Comparison of ENCODE assay signal across 8 cellular contexts in the genomic region with DNA sequence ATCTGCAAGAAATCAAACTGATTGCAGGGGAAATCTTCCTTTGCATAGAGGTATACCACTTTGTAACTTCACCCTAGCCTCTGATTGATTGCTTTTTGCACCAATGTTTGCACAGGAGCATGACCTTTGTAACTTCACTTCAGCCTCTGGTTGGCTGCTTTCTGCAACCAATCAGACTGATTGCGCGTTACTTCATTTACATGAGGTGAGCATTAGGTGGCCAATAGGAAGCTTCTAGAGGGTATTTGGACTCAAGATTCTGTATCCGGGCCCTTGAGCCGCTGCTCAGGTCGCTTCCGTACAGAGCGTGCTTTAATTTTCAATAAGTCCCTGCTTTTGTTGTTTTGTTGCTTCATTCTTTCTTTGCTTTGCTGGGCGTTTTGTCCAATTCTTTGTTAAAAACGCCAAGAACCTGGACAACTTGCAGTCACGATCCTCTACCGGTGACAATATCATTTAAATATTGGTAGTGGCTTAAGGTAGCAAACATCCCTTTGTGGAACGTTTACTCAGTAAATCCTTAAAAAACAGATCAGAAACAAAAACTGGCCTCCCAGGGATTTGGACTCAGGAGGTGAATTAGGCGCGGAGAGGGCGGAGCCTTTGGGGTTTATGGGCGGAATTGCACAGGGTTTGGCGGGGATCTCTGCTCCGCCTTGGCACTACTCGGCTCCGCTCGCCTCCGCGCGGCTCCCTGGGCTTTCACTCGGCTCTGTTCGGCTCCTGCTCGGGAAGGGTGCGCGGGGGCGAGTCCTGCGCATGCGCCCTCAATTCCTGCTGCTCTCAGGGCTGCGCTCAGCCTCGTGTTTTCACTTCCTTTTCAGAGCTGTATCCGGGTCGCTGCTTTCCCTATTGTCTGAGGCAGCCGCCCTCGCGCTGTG. TPM values are rescaled to one million over a fixed set of nuclear protein-coding genes. Genes with fewer than 3 reads are reported as not detected.
DNase-seq lines count a peak whose midpoint lies in the region; ATAC-seq and TF ChIP-seq lines count a peak whose summit lies in the region.

Gene PHF14 (plus strand): TSS at position 812 of the 881 bp plus-strand sequence. CDS start 452 bp downstream, outside the sequence.

- no peak for TF ChIP-seq CTCF in AG10803 (conservative IDR thresholded peaks at IDR 0.05; ENCODE audit: low read length)

- DNase-seq in AG10803 (ENCODE audit: low read depth) (peak; percentile 95), NCI-H460 (ENCODE audit: extremely low read depth, low read depth) (peak; percentile 97), cerebellar nuclear complex (lab: John Stamatoyannopoulos, UW) (peak; percentile 75 to 86), islet precursor cell (peak; percentile 98)
- peak; percentile 93 for DNase-seq in activated CD4-positive, CD25-positive, alpha-beta regulatory T cell treated with anti-CD3 and anti-CD28 coated beads, Interleukin-2, amount 50 U/mL, for 72 hours
- DNase-seq in stimulated activated CD4-positive, alpha-beta T cell treated with anti-CD3 and anti-CD28 coated beads, Interleukin-12 subunit alpha, Interleukin-12 subunit beta, amount 100 ng/mL, for 48 hours (ENCODE audit: low read depth in 2 of 3, low spot score in 1 of 3): peak; percentile 89 to 95 (median 95)

- H3K4me3 ChIP-seq in AG10803 (ENCODE audit: low read length): peak within 1 kb of the TSS; percentile 79

- ATAC-seq in GM19043 (IDR thresholded peaks at IDR 0.05; ENCODE audit: low read depth, unreplicated experiment) (peak; percentile 94), HG03378 (IDR thresholded peaks at IDR 0.05; ENCODE audit: unreplicated experiment) (peak; percentile 97)

RNA-seq across cellular contexts. Expression of gene PHF14, which starts in this region (rescaled TPM):
- 41.2 and 43.6 TPM in 2 replicates for total RNA-seq in NCI-H460 (2014; rRNA removed; shearing (Covaris generic))
- 30.5 and 47.2 TPM in 2 replicates for polyA plus RNA-seq in NCI-H460 (2014; cell fraction: nucleus; rRNA removed)

Comparison
In these comparisons a context has a peak if more than half of its experiments do, and no peak if none do; other contexts are left out.
1. Peak in every context shown above with its lines: DNase-seq, ATAC-seq and H3K4me3 ChIP-seq.